13 cellular contexts compared by ENCODE assay signal in the genomic region with DNA sequence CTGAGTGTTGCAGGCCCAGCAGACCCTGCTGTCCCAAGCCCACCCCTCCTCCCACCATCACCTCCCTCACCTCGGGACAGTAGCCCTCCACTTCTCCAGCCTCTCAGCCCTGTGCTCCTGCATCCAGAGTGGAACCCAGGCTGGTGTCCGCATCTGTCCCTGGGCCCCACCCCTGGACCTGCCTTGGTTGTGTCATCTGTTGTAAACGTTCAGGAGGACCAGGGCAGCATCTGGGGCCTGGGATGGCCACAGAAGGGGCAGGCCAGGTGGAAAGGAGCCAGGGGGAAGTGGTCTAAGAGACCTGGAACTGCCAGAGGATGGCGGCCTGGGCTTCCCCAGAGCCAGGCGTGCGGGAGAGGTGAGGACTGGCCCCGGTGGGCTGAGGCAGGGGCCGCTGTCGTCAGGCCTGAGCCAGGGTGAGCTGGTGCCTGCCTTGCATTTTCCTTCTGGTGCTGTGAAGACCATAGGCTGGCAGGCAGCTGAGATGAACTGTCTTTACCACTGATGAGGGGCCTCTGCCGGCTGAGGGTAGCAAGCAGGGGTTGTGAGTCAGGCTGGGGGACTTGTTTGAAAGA. TPM values are rescaled to one million over a fixed set of nuclear protein-coding genes. Genes with fewer than 3 reads are reported as not detected.
DNase-seq lines count a peak whose midpoint lies in the region; ATAC-seq and TF ChIP-seq lines count a peak whose summit lies in the region.
"Had no signal": no experiment of that assay in that cellular context is flagged by ENCODE, and none has a peak within 500 bp of the region (broad histone marks: within the 10 kb centered on the region; RNA-seq: fewer than 3 reads in every experiment).

No MANE protein-coding gene starts in this region.

- WGBS in neuronal stem cell (ENCODE audit: extremely low coverage in 2 of 2, insufficient read length in 2 of 2, insufficient replicate concordance in 1 of 2), 2 donors, result no CpG with 5 or more reads among the region's 10 CpGs

- H3K18ac ChIP-seq in neuronal stem cell (ENCODE audit: low read length), result peak overlapping the region; percentile 1

- H3K4me3 Mint-ChIP-seq in T-helper 17 cell, result no peak overlapping the region
- H3K4me3 Mint-ChIP-seq: natural killer cell treated with Interleukin-12 subunit alpha and Interleukin-12 subunit beta and Interleukin-15 and Interleukin-18, amount 100 ng/mL, for 72 hours had no signal

- H3K36me3 ChIP-seq in duodenal mucosa (ENCODE audit: control insufficient read depth in 1 of 2, insufficient read depth in 2 of 2, low read length in 2 of 2), result peaks cover 38 to 63% of the 10 kb centered on the region in 2 donors
- H3K36me3 ChIP-seq in neuronal stem cell (replicated peaks in 1 of 2; ENCODE audit: control insufficient read depth in 2 of 2, insufficient read depth in 2 of 2, low read length in 2 of 2), result peaks cover 29 to 59% of the 10 kb centered on the region in 2 donors
- peaks cover 36 to 89% (median 49%) of the 10 kb centered on the region in 3 donors for H3K36me3 ChIP-seq in tibial artery

- intact Hi-C loops in tibial artery (cut with DNase I; ENCODE audit: low total_unique reads), result loop anchor here (10.0 kb wide), 1 partner anchor 94 kb away; a partner anchor contains a TSS

- H3K4me3 ChIP-seq in duodenal mucosa (ENCODE audit: low read depth in 1 of 2, low read length in 2 of 2) (no peak overlapping the region), neuronal stem cell (ENCODE audit: low read length in 2 of 2) (no peak overlapping the region), tibial artery (no peak overlapping the region)
- H3K4me3 ChIP-seq: body of pancreas, PC-9 had no signal

- peak overlapping the region; percentile 31 for H3K27ac ChIP-seq in RWPE1
- H3K27ac ChIP-seq in duodenal mucosa (ENCODE audit: low read depth, low read length), result peak overlapping the region; percentile 32
- H3K27ac ChIP-seq in neuronal stem cell (replicated peaks; ENCODE audit: low read length), result no peak overlapping the region
- H3K27ac ChIP-seq in tibial artery, result peak overlapping the region; percentile 90 to 93
- H3K27ac ChIP-seq: foreskin keratinocyte, PC-9 had no signal

- TF ChIP-seq CTCF in RWPE1 (conservative IDR thresholded peaks at IDR 0.05; ENCODE audit: low read depth) (no peak), tibial artery (IDR thresholded peaks at IDR 0.05) (no peak)

- CTCF ChIA-PET in RWPE1 (lab: Yijun Ruan, JAX), result no interaction called here

- no peak overlapping the region for H2AFZ ChIP-seq in neuronal stem cell (ENCODE audit: low read length)
- H2AFZ ChIP-seq: PC-9 had no signal

- ATAC-seq in T-helper 17 cell, result no peak
- ATAC-seq: body of pancreas; foreskin keratinocyte; natural killer cell treated with Interleukin-12 subunit alpha and Interleukin-12 subunit beta and Interleukin-15 and Interleukin-18, amount 100 ng/mL, for 72 hours had no signal

- no peak overlapping the region for H2BK5ac ChIP-seq in neuronal stem cell (ENCODE audit: low read length)

- H3K27me3 Mint-ChIP-seq in T-helper 17 cell, result no peaks in the 10 kb centered on the region
- H3K27me3 Mint-ChIP-seq: natural killer cell treated with Interleukin-12 subunit alpha and Interleukin-12 subunit beta and Interleukin-15 and Interleukin-18, amount 100 ng/mL, for 72 hours had no signal

- no peak overlapping the region for H2AK5ac ChIP-seq in neuronal stem cell (ENCODE audit: low read depth, low read length)

- POLR2A ChIA-PET in RWPE1 (lab: Yijun Ruan, JAX; ENCODE audit: low non-redundant PET), result no interaction called here

- H4K91ac ChIP-seq in neuronal stem cell (ENCODE audit: low read depth, low read length, poor library complexity), result no peak overlapping the region

- H3K9me3 ChIP-seq in duodenal mucosa (ENCODE audit: control insufficient read depth in 1 of 2, low read length in 2 of 2), result no peaks in the 10 kb centered on the region
- peaks cover 0 to 2% of the 10 kb centered on the region in 2 donors for H3K9me3 ChIP-seq in neuronal stem cell (replicated peaks in 1 of 2; ENCODE audit: control insufficient read depth in 2 of 2, insufficient read depth in 1 of 2, low read depth in 1 of 2, low read length in 2 of 2)
- H3K9me3 ChIP-seq in tibial artery, result no peaks in the 10 kb centered on the region
- no peaks in the 10 kb centered on the region for H3K9me3 ChIP-seq in T-helper 17 cell (ENCODE audit: control insufficient read depth, low read length, poor library complexity, severe bottlenecking)
- H3K9me3 ChIP-seq: body of pancreas had no signal

- peaks cover 14 to 18% of the 10 kb centered on the region in 2 donors for H3K4me1 ChIP-seq in duodenal mucosa (ENCODE audit: control insufficient read depth in 1 of 2, insufficient read depth in 2 of 2, low read length in 2 of 2)
- H3K4me1 ChIP-seq in neuronal stem cell (ENCODE audit: control insufficient read depth in 2 of 2, insufficient read depth in 1 of 2, low read depth in 1 of 2, low read length in 2 of 2), result peaks cover 7 to 18% of the 10 kb centered on the region in 2 donors
- peaks cover 5 to 42% (median 34%) of the 10 kb centered on the region in 4 donors for H3K4me1 ChIP-seq in tibial artery
- H3K4me1 ChIP-seq: body of pancreas had no signal

- no peaks in the 10 kb centered on the region for H3K36me3 Mint-ChIP-seq in T-helper 17 cell (ENCODE audit: low read depth)
- H3K36me3 Mint-ChIP-seq: natural killer cell treated with Interleukin-12 subunit alpha and Interleukin-12 subunit beta and Interleukin-15 and Interleukin-18, amount 100 ng/mL, for 72 hours had no signal

- H3K27me3 ChIP-seq in duodenal mucosa (ENCODE audit: control insufficient read depth in 1 of 2, insufficient read depth in 2 of 2, low read length in 2 of 2), result no peaks in the 10 kb centered on the region
- no peaks in the 10 kb centered on the region for H3K27me3 ChIP-seq in neuronal stem cell (ENCODE audit: control insufficient read depth in 3 of 3, insufficient read depth in 3 of 3, low read depth in 1 of 3, low read length in 3 of 3)
- no peaks in the 10 kb centered on the region for H3K27me3 ChIP-seq in tibial artery
- H3K27me3 ChIP-seq: body of pancreas, foreskin keratinocyte had no signal

- no peak for DNase-seq in RWPE1 (ENCODE audit: low spot score)
- no peak for DNase-seq in neuronal stem cell (ENCODE audit: low spot score)
- no peak for DNase-seq in tibial artery
- DNase-seq in NCI-H524 treated with DMSO at 0.1 percent for 48 hours (lab: John Stamatoyannopoulos, UW), result no peak
- DNase-seq in T-helper 17 cell, result no peak
- DNase-seq in NCI-H748 treated with DMSO at 0.1 percent for 48 hours (lab: John Stamatoyannopoulos, UW), result no peak
- DNase-seq: body of pancreas, foreskin keratinocyte, NCI-H146, NCI-H345, PC-9 had no signal

- H3K4me2 ChIP-seq in neuronal stem cell (ENCODE audit: insufficient read depth, low read length, poor library complexity, severe bottlenecking), result no peak overlapping the region
- H3K4me2 ChIP-seq: PC-9 had no signal

- no peak overlapping the region for H2BK12ac ChIP-seq in neuronal stem cell (ENCODE audit: low read length)

- H2BK15ac ChIP-seq in neuronal stem cell (ENCODE audit: low read length), result peak overlapping the region; percentile 58

- no peak overlapping the region for H3K14ac ChIP-seq in neuronal stem cell (ENCODE audit: low read length)

- H3K9ac ChIP-seq in duodenal mucosa (ENCODE audit: low read depth in 1 of 2, low read length in 2 of 2) (no peak overlapping the region), neuronal stem cell (ENCODE audit: low read depth, low read length, poor library complexity) (no peak overlapping the region)

- peaks cover 3% of the 10 kb centered on the region for H3K79me1 ChIP-seq in neuronal stem cell (ENCODE audit: low read depth, low read length)

- H3K4me1 Mint-ChIP-seq in T-helper 17 cell, result no peaks in the 10 kb centered on the region

- no peak overlapping the region for H3K27ac Mint-ChIP-seq in T-helper 17 cell
- H3K27ac Mint-ChIP-seq: natural killer cell treated with Interleukin-12 subunit alpha and Interleukin-12 subunit beta and Interleukin-15 and Interleukin-18, amount 100 ng/mL, for 72 hours had no signal

- no peak overlapping the region for H4K8ac ChIP-seq in neuronal stem cell (ENCODE audit: low read depth, low read length)

- no peak overlapping the region for H3K23ac ChIP-seq in neuronal stem cell (ENCODE audit: low read depth, low read length, poor library complexity)

- H2BK120ac ChIP-seq in neuronal stem cell (ENCODE audit: low read depth, low read length), result no peak overlapping the region

- no peak overlapping the region for H3K4ac ChIP-seq in neuronal stem cell (ENCODE audit: low read length)

RNA-seq across cellular contexts. Expression of a gene that starts 26.1 kb away (rescaled TPM):
- polyA plus RNA-seq in neuronal stem cell (2013, experiment 1 of 2), result 13.5 TPM
- polyA plus RNA-seq in neuronal stem cell (2013, experiment 2 of 2), result 13.6 TPM
- under 1 TPM; 0.25 to 0.96 TPM for total RNA-seq in T-helper 17 cell
- total RNA-seq: foreskin keratinocyte, PC-9 had no signal
- polyA plus RNA-seq: foreskin keratinocyte had no signal

RNA-seq across cellular contexts. Expression of a gene that starts 31.1 kb away (rescaled TPM):
- polyA plus RNA-seq in neuronal stem cell (2013, experiment 1 of 2), result 25.7 TPM
- polyA plus RNA-seq in neuronal stem cell (2013, experiment 2 of 2), result 24.2 TPM
- 10 to 100 TPM; 22.0 to 23.6 TPM for total RNA-seq in T-helper 17 cell
